ENCODE assay signal across 22 cellular contexts in genomic region chr2:158841839-158842238, GRCh38. TPM values are rescaled to one million over a fixed set of nuclear protein-coding genes. Genes with fewer than 3 reads are reported as not detected.
A peak's percentile ranks its signal among the peaks of the same experiment; 100 is the strongest.
DNase-seq lines count a peak whose midpoint lies in the region; ATAC-seq and TF ChIP-seq lines count a peak whose summit lies in the region.
"Had no signal": no experiment of that assay in that cellular context is flagged by ENCODE, and none has a peak within 500 bp of the region (broad histone marks: within the 10 kb centered on the region; RNA-seq: fewer than 3 reads in every experiment).

No MANE protein-coding gene starts in this region.

- H3K79me2 ChIP-seq in neural progenitor cell (ENCODE audit: low read depth) = no peaks in the 10 kb centered on the region

- peaks cover 9% of the 10 kb centered on the region for H3K4me1 Mint-ChIP-seq in neural progenitor cell
- H3K4me1 Mint-ChIP-seq: activated naive CD8-positive, alpha-beta T cell treated with anti-CD3 and anti-CD28 coated beads, Interleukin-2, amount 50 U/mL, for 24 hours had no signal

- no peaks in the 10 kb centered on the region for H3K27me3 ChIP-seq in ascending aorta
- no peaks in the 10 kb centered on the region for H3K27me3 ChIP-seq in neural progenitor cell
- H3K27me3 ChIP-seq in lower lobe of right lung (ENCODE audit: low read depth) = no peaks in the 10 kb centered on the region
- H3K27me3 ChIP-seq: colonic mucosa, spleen had no signal

- ATAC-seq in lower lobe of right lung = no peak
- ATAC-seq: activated CD8-positive, alpha-beta T cell treated with anti-CD3 and anti-CD28 coated beads for 36 hours; activated naive CD8-positive, alpha-beta T cell treated with anti-CD3 and anti-CD28 coated beads, Interleukin-2, amount 50 U/mL, for 24 hours; esophagus mucosa; PC-3 had no signal

- H3K27me3 Mint-ChIP-seq in neural progenitor cell (ENCODE audit: insufficient read depth, low read depth) = peaks cover 3% of the 10 kb centered on the region
- H3K27me3 Mint-ChIP-seq: activated CD8-positive, alpha-beta T cell treated with anti-CD3 and anti-CD28 coated beads for 36 hours; stimulated activated naive CD8-positive, alpha-beta T cell treated with anti-CD3 and anti-CD28 coated beads, Interleukin-15, Interleukin-2, amounts not matched to agents 100 ng/mL and 50 ng/mL, for 24 hours had no signal

- intact Hi-C loops in ascending aorta (cut with DNase I) = loop anchor here (5.0 kb wide), 1 partner anchor 60 kb away; no protein-coding TSS in a partner anchor
- intact Hi-C loops in lower lobe of right lung (cut with DNase I) = no loop called here

- peak; percentile 82 for DNase-seq in AG08395 (ENCODE audit: low spot score)
- DNase-seq in ascending aorta (ENCODE audit: low spot score in 2 of 2) = no peak
- DNase-seq in fibroblast of villous mesenchyme (ENCODE audit: low read depth) = peak; percentile 60
- DNase-seq in renal cortical epithelial cell (ENCODE audit: low read depth) = peak; percentile 86
- no peak for DNase-seq in neural progenitor cell (ENCODE audit: low spot score)
- no peak for DNase-seq in DMS53 treated with DMSO at 0.1 percent for 48 hours (lab: John Stamatoyannopoulos, UW; ENCODE audit: unreplicated experiment)
- DNase-seq in NCI-H510A treated with DMSO at 0.1 percent for 48 hours (lab: John Stamatoyannopoulos, UW) = no peak
- no peak for DNase-seq in lower lobe of right lung
- DNase-seq: activated CD8-positive, alpha-beta T cell treated with anti-CD3 and anti-CD28 coated beads for 36 hours; activated naive CD8-positive, alpha-beta T cell treated with anti-CD3 and anti-CD28 coated beads, Interleukin-2, amount 50 U/mL, for 24 hours; Caco-2; colonic mucosa; GF-D8; mesendoderm; NCI-H1694; NCI-H526; nucleus accumbens; PC-3; spleen had no signal

- H3F3A ChIP-seq in neural progenitor cell (ENCODE audit: low read depth) = peaks cover 7% of the 10 kb centered on the region

- TF ChIP-seq CTCF in ascending aorta (IDR thresholded peaks at IDR 0.05) (no peak), fibroblast of villous mesenchyme (IDR thresholded peaks at IDR 0.05; ENCODE audit: insufficient read depth, low read depth, low read length) (no peak), neural progenitor cell (IDR thresholded peaks at IDR 0.05) (no peak), lower lobe of right lung (IDR thresholded peaks at IDR 0.05) (no peak)

- no peaks in the 10 kb centered on the region for H3K36me3 Mint-ChIP-seq in neural progenitor cell

- peak overlapping the region; percentile 54 to 63 for H3K27ac ChIP-seq in ascending aorta
- H3K27ac ChIP-seq in neural progenitor cell = no peak overlapping the region
- H3K27ac ChIP-seq in lower lobe of right lung = no peak overlapping the region
- H3K27ac ChIP-seq: colonic mucosa, spleen had no signal

- H2AFZ ChIP-seq in neural progenitor cell (replicated peaks) = no peak overlapping the region

- H3K9me3 ChIP-seq in ascending aorta (no peaks in the 10 kb centered on the region), neural progenitor cell (ENCODE audit: low read depth) (no peaks in the 10 kb centered on the region), lower lobe of right lung (no peaks in the 10 kb centered on the region)
- H3K9me3 ChIP-seq: Caco-2, colonic mucosa, spleen had no signal

- H3K4me3 ChIP-seq in ascending aorta (no peak overlapping the region), fibroblast of villous mesenchyme (ENCODE audit: low read depth, low read length) (no peak overlapping the region), neural progenitor cell (no peak overlapping the region), lower lobe of right lung (no peak overlapping the region)
- H3K4me3 ChIP-seq: colonic mucosa, spleen had no signal

- no peaks in the 10 kb centered on the region for H3K36me3 ChIP-seq in ascending aorta
- H3K36me3 ChIP-seq in neural progenitor cell = no peaks in the 10 kb centered on the region
- H3K36me3 ChIP-seq in lower lobe of right lung = no peaks in the 10 kb centered on the region
- H3K36me3 ChIP-seq: colonic mucosa, spleen had no signal

- no peak overlapping the region for H3K9ac ChIP-seq in neural progenitor cell

- H3K9me3 Mint-ChIP-seq in neural progenitor cell = peaks cover 2% of the 10 kb centered on the region
- H3K9me3 Mint-ChIP-seq: activated naive CD8-positive, alpha-beta T cell treated with anti-CD3 and anti-CD28 coated beads, Interleukin-2, amount 50 U/mL, for 24 hours; activated T-helper 1 cell treated with anti-CD3 and anti-CD28 coated beads, Interleukin-12 subunit alpha, Interleukin-12 subunit beta, Interleukin-2, Interleukin-4 antibody, amounts not matched to agents 30 ng/mL and 10 ng/mL and 1 ng/mL, durations not matched to agents 14 hours and 24 hours and 36 hours; stimulated activated naive CD8-positive, alpha-beta T cell treated with anti-CD3 and anti-CD28 coated beads, Interleukin-15, Interleukin-2, amounts not matched to agents 100 ng/mL and 50 ng/mL, for 24 hours had no signal

- no peak overlapping the region for H3K4me2 ChIP-seq in neural progenitor cell

- H4K20me1 ChIP-seq in neural progenitor cell (ENCODE audit: low read depth) = no peaks in the 10 kb centered on the region

- peaks cover 3 to 31% of the 10 kb centered on the region in 2 donors for H3K4me1 ChIP-seq in ascending aorta
- peaks cover 15% of the 10 kb centered on the region for H3K4me1 ChIP-seq in neural progenitor cell
- no peaks in the 10 kb centered on the region for H3K4me1 ChIP-seq in lower lobe of right lung
- H3K4me1 ChIP-seq: Caco-2, colonic mucosa, spleen had no signal

- H3K4me3 Mint-ChIP-seq in neural progenitor cell = no peak overlapping the region
- H3K4me3 Mint-ChIP-seq: activated CD8-positive, alpha-beta T cell treated with anti-CD3 and anti-CD28 coated beads for 36 hours; activated naive CD8-positive, alpha-beta T cell treated with anti-CD3 and anti-CD28 coated beads, Interleukin-2, amount 50 U/mL, for 24 hours; activated T-helper 1 cell treated with anti-CD3 and anti-CD28 coated beads, Interleukin-12 subunit alpha, Interleukin-12 subunit beta, Interleukin-2, Interleukin-4 antibody, amounts not matched to agents 30 ng/mL and 10 ng/mL and 1 ng/mL, durations not matched to agents 14 hours and 24 hours and 36 hours; stimulated activated naive CD8-positive, alpha-beta T cell treated with anti-CD3 and anti-CD28 coated beads, Interleukin-15, Interleukin-2, amounts not matched to agents 100 ng/mL and 50 ng/mL, for 24 hours had no signal

- no peak overlapping the region for H3K27ac Mint-ChIP-seq in neural progenitor cell
- H3K27ac Mint-ChIP-seq: activated CD8-positive, alpha-beta T cell treated with anti-CD3 and anti-CD28 coated beads for 36 hours; activated naive CD8-positive, alpha-beta T cell treated with anti-CD3 and anti-CD28 coated beads, Interleukin-2, amount 50 U/mL, for 24 hours; activated T-helper 1 cell treated with anti-CD3 and anti-CD28 coated beads, Interleukin-12 subunit alpha, Interleukin-12 subunit beta, Interleukin-2, Interleukin-4 antibody, amounts not matched to agents 30 ng/mL and 10 ng/mL and 1 ng/mL, durations not matched to agents 14 hours and 24 hours and 36 hours; stimulated activated naive CD8-positive, alpha-beta T cell treated with anti-CD3 and anti-CD28 coated beads, Interleukin-15, Interleukin-2, amounts not matched to agents 100 ng/mL and 50 ng/mL, for 24 hours had no signal

RNA-seq across cellular contexts. Expression of gene DAPL1, which starts 46.7 kb away (rescaled TPM):
- total RNA-seq in ascending aorta = not detected
- total RNA-seq in fibroblast of villous mesenchyme = not detected in 2 replicates
- 2.0 TPM in 1 of 2 replicates, not detected in the other for total RNA-seq in renal cortical epithelial cell
- total RNA-seq in neural progenitor cell (ENCODE audit: low replicate concordance) = not detected in 2 replicates
- not detected for total RNA-seq in lower lobe of right lung
- total RNA-seq: activated CD8-positive, alpha-beta T cell treated with anti-CD3 and anti-CD28 coated beads for 36 hours; activated T-helper 1 cell treated with anti-CD3 and anti-CD28 coated beads, Interleukin-12 subunit alpha, Interleukin-12 subunit beta, Interleukin-2, Interleukin-4 antibody, amounts not matched to agents 30 ng/mL and 10 ng/mL and 1 ng/mL, durations not matched to agents 14 hours and 24 hours and 36 hours; Caco-2; PC-3 had no signal

Comparison
In these comparisons a context has a peak if more than half of its experiments do, and no peak if none do; other contexts are left out.
1. DNase-seq: peak in AG08395 (single experiment), fibroblast of villous mesenchyme (single experiment) and renal cortical epithelial cell (single experiment); none in ascending aorta (0 of 2), neural progenitor cell (single experiment), DMS53 treated with DMSO at 0.1 percent for 48 hours (single experiment), NCI-H510A treated with DMSO at 0.1 percent for 48 hours (single experiment) and lower lobe of right lung (single experiment).
2. H3K27ac ChIP-seq: peak in ascending aorta (2 of 2); none in neural progenitor cell (single experiment) and lower lobe of right lung (single experiment).